ENCODE assay signal across 8 cellular contexts in the genomic region with DNA sequence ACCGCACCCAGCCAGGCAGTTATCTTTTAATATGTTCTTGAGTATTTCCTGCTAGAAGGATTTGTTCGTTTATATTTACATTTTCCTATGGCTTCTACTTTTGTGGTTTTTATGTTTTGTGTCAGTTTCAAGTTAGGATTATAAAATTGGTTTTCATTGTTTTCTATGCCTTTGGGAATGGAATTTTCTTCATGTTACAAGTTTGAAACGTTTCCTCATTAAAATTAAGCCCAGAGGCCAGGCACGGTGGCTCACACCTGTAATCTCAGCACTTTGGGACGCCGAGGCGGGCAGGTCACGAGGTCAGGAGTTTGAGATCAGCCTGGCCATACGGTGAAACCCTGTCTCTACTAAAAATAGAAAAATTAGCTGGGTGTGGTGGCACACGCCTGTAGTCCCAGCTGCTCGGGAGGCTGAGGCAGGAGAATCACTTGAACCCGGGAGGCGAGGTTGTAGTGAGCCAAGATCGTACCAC. TPM values are rescaled to one million over a fixed set of nuclear protein-coding genes. Genes with fewer than 3 reads are reported as not detected.
A peak's percentile ranks its signal among the peaks of the same experiment; 100 is the strongest.
DNase-seq lines count a peak whose midpoint lies in the region; ATAC-seq, FAIRE-seq and TF ChIP-seq lines count a peak whose summit lies in the region.
"Not testable (repeated sequence)": the region's sequence is repeated elsewhere in the genome, so short reads cannot be mapped to it uniquely, and the experiment has no call there.

No MANE protein-coding gene starts in this region.

- not testable (repeated sequence) for H3K27me3 ChIP-seq in endodermal cell (ENCODE audit: control insufficient read depth, insufficient read depth, low read length, poor library complexity, severe bottlenecking)

- CTCF ChIA-PET in A549 (lab: Yijun Ruan, JAX) (interaction anchor here (0.6 to 12.6 kb wide), 7 partner anchors 11 to 439 kb away, joined by 3 to 173 read pairs (median 3); no protein-coding TSS in a partner anchor), HEK293 (lab: Yijun Ruan, JAX) (interaction anchor here (0.6 to 6.8 kb wide), 8 partner anchors 28 to 422 kb away, joined by 3 to 64 read pairs (median 4); a partner anchor contains a TSS)
- CTCF ChIA-PET in activated B cell treated with CpG ODN at 0.5 μM for 24 hours (lab: Charles Lee): not testable (repeated sequence)

- peak; percentile 84 for FAIRE-seq in A549 (lab: Jason Lieb, UNC)

- not testable (repeated sequence) for DNase-seq in A549 (ENCODE audit: low read depth in 1 of 2, low spot score in 1 of 2); SK-N-MC (ENCODE audit: low read depth, low spot score); activated B cell treated with CpG ODN at 0.5 μM for 24 hours; endodermal cell; mucosa of descending colon; progenitor cell of endocrine pancreas (ENCODE audit: low spot score, unreplicated experiment)

- not testable (repeated sequence) for TF ChIP-seq POLR2A in A549 (IDR thresholded peaks at IDR 0.05; ENCODE audit: low read length)

- peaks cover 13% of the 10 kb centered on the region; the same call in 2 of the 3 replicates for H3K4me1 ChIP-seq in A549
- H3K4me1 ChIP-seq in HEK293 (ENCODE audit: control insufficient read depth, insufficient read depth, low read length): peaks cover 35% of the 10 kb centered on the region
- not testable (repeated sequence) for H3K4me1 ChIP-seq in endodermal cell (ENCODE audit: control insufficient read depth, insufficient read depth, low read length); mucosa of descending colon (ENCODE audit: low read depth)

- peaks cover 64% of the 10 kb centered on the region for H3K36me3 Mint-ChIP-seq in activated B cell treated with CpG ODN at 0.5 μM for 24 hours (ENCODE audit: low read depth)
- H3K36me3 Mint-ChIP-seq in endodermal cell (ENCODE audit: low read depth): peaks cover 68% of the 10 kb centered on the region
- H3K36me3 Mint-ChIP-seq in progenitor cell of endocrine pancreas (ENCODE audit: insufficient read depth): peaks cover 29% of the 10 kb centered on the region

- peaks cover 29% of the 10 kb centered on the region for H3K4me1 Mint-ChIP-seq in activated B cell treated with CpG ODN at 0.5 μM for 24 hours
- H3K4me1 Mint-ChIP-seq in endodermal cell: peaks cover 16% of the 10 kb centered on the region
- H3K4me1 Mint-ChIP-seq in progenitor cell of endocrine pancreas (ENCODE audit: low read depth): not testable (repeated sequence)

- not testable (repeated sequence) for H3K4me2 ChIP-seq in A549

- not testable (repeated sequence) for TF ChIP-seq RAD21 in A549 (conservative IDR thresholded peaks at IDR 0.05 in 1 of 2, IDR thresholded peaks at IDR 0.05 in 1 of 2)

- H3K27ac Mint-ChIP-seq in activated B cell treated with CpG ODN at 0.5 μM for 24 hours: peak overlapping the region; percentile 59
- peak overlapping the region; percentile 48 for H3K27ac Mint-ChIP-seq in endodermal cell
- peak overlapping the region; percentile 52 for H3K27ac Mint-ChIP-seq in progenitor cell of endocrine pancreas

- not testable (repeated sequence) for TF ChIP-seq CTCF in A549 (IDR thresholded peaks at IDR 0.05); C4-2B (conservative IDR thresholded peaks at IDR 0.05); HEK293 (tag by site-specific recombination; IDR thresholded peaks at IDR 0.05); activated B cell treated with CpG ODN at 0.5 μM for 24 hours (IDR thresholded peaks at IDR 0.05); endodermal cell (conservative IDR thresholded peaks at IDR 0.05); mucosa of descending colon (IDR thresholded peaks at IDR 0.05); progenitor cell of endocrine pancreas (IDR thresholded peaks at IDR 0.05; ENCODE audit: unreplicated experiment)

- peaks cover 59 to 82% of the 10 kb centered on the region in 2 experiments for H3K36me3 ChIP-seq in HEK293 (ENCODE audit: control insufficient read depth in 2 of 2, insufficient read depth in 1 of 2, low read length in 2 of 2)
- H3K36me3 ChIP-seq in SK-N-MC (ENCODE audit: insufficient read depth, low read length): peaks cover 60% of the 10 kb centered on the region
- H3K36me3 ChIP-seq in endodermal cell (ENCODE audit: control insufficient read depth, insufficient read depth, low read length): peaks cover 78% of the 10 kb centered on the region
- H3K36me3 ChIP-seq in mucosa of descending colon (ENCODE audit: low read depth): not testable (repeated sequence)

- not testable (repeated sequence) for H3K27ac ChIP-seq in A549; HEK293 (ENCODE audit: extremely low read depth, low read depth, low read length); endodermal cell (ENCODE audit: low read depth, low read length)
- H3K27ac ChIP-seq in C4-2B: peak overlapping the region; percentile 65
- H3K27ac ChIP-seq in SK-N-MC: peak overlapping the region; percentile 35; the same call in 1 of the 2 replicates

- H3K9ac ChIP-seq in SK-N-MC (ENCODE audit: insufficient read length); endodermal cell (ENCODE audit: extremely low read depth, low read length, poor library complexity, severe bottlenecking): not testable (repeated sequence)

- TF ChIP-seq EP300 in A549 (IDR thresholded peaks at IDR 0.05): not testable (repeated sequence)

- H3K9me3 ChIP-seq in A549; HEK293 (ENCODE audit: control insufficient read depth, insufficient read depth, low read depth, low read length); SK-N-MC (ENCODE audit: low read depth, low read length); endodermal cell (ENCODE audit: control insufficient read depth, low read length); mucosa of descending colon: not testable (repeated sequence)

- not testable (repeated sequence) for ATAC-seq in A549; activated B cell treated with CpG ODN at 0.5 μM for 24 hours (ENCODE audit: low read depth)
- peak; percentile 26 for ATAC-seq in mucosa of descending colon

- H3K4me3 ChIP-seq in A549; HEK293 (ENCODE audit: low read depth, low read length); SK-N-MC; endodermal cell (ENCODE audit: low read length); mucosa of descending colon: not testable (repeated sequence)

- POLR2A ChIA-PET in A549 (lab: Yijun Ruan, JAX) (interaction anchor here (0.7 to 1.6 kb wide), 2 partner anchors 10 to 43 kb away, joined by 5 to 8 read pairs; no protein-coding TSS in a partner anchor), HEK293 (lab: Yijun Ruan, JAX) (interaction anchor here (0.6 to 1.2 kb wide), 5 partner anchors 12 to 146 kb away, joined by 3 to 11 read pairs (median 4); no protein-coding TSS in a partner anchor), activated B cell treated with CpG ODN at 0.5 μM for 24 hours (lab: Charles Lee) (interaction anchor here (0.6 kb wide), 1 partner anchor 11 kb away, joined by 5 read pairs; no protein-coding TSS in a partner anchor)

- WGBS in A549 (ENCODE audit: missing lambda C conversion rate): 87% methylated on average over 14 of the region's 14 CpGs
- WGBS in endodermal cell (ENCODE audit: insufficient coverage in 1 of 2, insufficient read length in 1 of 2), 2 experiments: 96 to 98% methylated on average over 10 to 14 of the region's 14 CpGs

- H3K4me3 Mint-ChIP-seq in activated B cell treated with CpG ODN at 0.5 μM for 24 hours; endodermal cell; progenitor cell of endocrine pancreas (ENCODE audit: low read depth): not testable (repeated sequence)

- H3K9me3 Mint-ChIP-seq in activated B cell treated with CpG ODN at 0.5 μM for 24 hours; endodermal cell; progenitor cell of endocrine pancreas (ENCODE audit: low read depth): not testable (repeated sequence)

- intact Hi-C loops in activated B cell treated with CpG ODN at 0.5 μM for 24 hours (cut with micrococcal nuclease); mucosa of descending colon (cut with DNase I, micrococcal nuclease): not testable (repeated sequence)

- not testable (repeated sequence) for H3K27me3 Mint-ChIP-seq in activated B cell treated with CpG ODN at 0.5 μM for 24 hours; endodermal cell (ENCODE audit: insufficient read depth); progenitor cell of endocrine pancreas

TF ChIP-seq in HEK293, 187 proteins besides CTCF, POLR2A, EP300 and RAD21 (continues in another document):
- TF ChIP-seq WT1 (tag by site-specific recombination; IDR thresholded peaks at IDR 0.05): peak; percentile 92

RNA-seq across cellular contexts. Expression of a gene that starts 37.6 kb away (rescaled TPM):
- polyA plus RNA-seq in A549 (2011; rRNA removed): 19.4 and 20.0 TPM in 2 replicates
- polyA plus RNA-seq in A549 (2012; cell fraction: cytosol; rRNA removed): 10.9 and 13.3 TPM in 2 replicates
- polyA plus RNA-seq in A549 (2012; cell fraction: nucleus; rRNA removed): 15.7 and 23.1 TPM in 2 replicates
- 9.0 to 9.6 TPM (median 9.1 TPM) in 3 replicates for polyA plus RNA-seq in A549 (2017; fragmentation: RNase III; extraction: RNeasy Plus Mini Kit Qiagen cat#74134 plus additional on column Dnase treatment)
- 21.1 and 21.2 TPM in 2 replicates for polyA minus RNA-seq in A549 (2011; rRNA and poly(A)+ RNA removed)
- total RNA-seq in activated B cell treated with CpG ODN at 0.5 μM for 24 hours: 30.6 and 33.6 TPM in 2 replicates
- 10 to 100 TPM; 21.9 to 27.9 TPM for total RNA-seq in endodermal cell
- 18.7 TPM for polyA plus RNA-seq in endodermal cell (2013, experiment 1 of 2)
- polyA plus RNA-seq in endodermal cell (2013, experiment 2 of 2): 18.8 TPM
- 10 to 100 TPM; 18.7 to 27.6 (median 27.3) TPM for total RNA-seq in mucosa of descending colon
- 23.7 and 31.9 TPM in 2 replicates for total RNA-seq in progenitor cell of endocrine pancreas

RNA-seq across cellular contexts. Expression of a gene that starts 44.5 kb away (rescaled TPM):
- polyA plus RNA-seq in A549 (2011; rRNA removed): 264 and 278 TPM in 2 replicates
- 272 and 304 TPM in 2 replicates for polyA plus RNA-seq in A549 (2012; cell fraction: cytosol; rRNA removed)
- polyA plus RNA-seq in A549 (2012; cell fraction: nucleus; rRNA removed): 99.0 and 113 TPM in 2 replicates
- polyA plus RNA-seq in A549 (2017; fragmentation: RNase III; extraction: RNeasy Plus Mini Kit Qiagen cat#74134 plus additional on column Dnase treatment): 227 to 253 TPM (median 241 TPM) in 3 replicates
- polyA minus RNA-seq in A549 (2011; rRNA and poly(A)+ RNA removed): 269 and 305 TPM in 2 replicates
- 136 and 142 TPM in 2 replicates for total RNA-seq in activated B cell treated with CpG ODN at 0.5 μM for 24 hours
- 100 to 1,000 TPM; 188 to 192 TPM for total RNA-seq in endodermal cell
- polyA plus RNA-seq in endodermal cell (2013, experiment 1 of 2): 158 TPM
- polyA plus RNA-seq in endodermal cell (2013, experiment 2 of 2): 144 TPM
- 100 to 1,000 TPM in 1 of 3 donors, 10 to 100 TPM in 2; 72.5 to 111 (median 85.6) TPM for total RNA-seq in mucosa of descending colon
- 120 and 133 TPM in 2 replicates for total RNA-seq in progenitor cell of endocrine pancreas
